In the genomic region with DNA sequence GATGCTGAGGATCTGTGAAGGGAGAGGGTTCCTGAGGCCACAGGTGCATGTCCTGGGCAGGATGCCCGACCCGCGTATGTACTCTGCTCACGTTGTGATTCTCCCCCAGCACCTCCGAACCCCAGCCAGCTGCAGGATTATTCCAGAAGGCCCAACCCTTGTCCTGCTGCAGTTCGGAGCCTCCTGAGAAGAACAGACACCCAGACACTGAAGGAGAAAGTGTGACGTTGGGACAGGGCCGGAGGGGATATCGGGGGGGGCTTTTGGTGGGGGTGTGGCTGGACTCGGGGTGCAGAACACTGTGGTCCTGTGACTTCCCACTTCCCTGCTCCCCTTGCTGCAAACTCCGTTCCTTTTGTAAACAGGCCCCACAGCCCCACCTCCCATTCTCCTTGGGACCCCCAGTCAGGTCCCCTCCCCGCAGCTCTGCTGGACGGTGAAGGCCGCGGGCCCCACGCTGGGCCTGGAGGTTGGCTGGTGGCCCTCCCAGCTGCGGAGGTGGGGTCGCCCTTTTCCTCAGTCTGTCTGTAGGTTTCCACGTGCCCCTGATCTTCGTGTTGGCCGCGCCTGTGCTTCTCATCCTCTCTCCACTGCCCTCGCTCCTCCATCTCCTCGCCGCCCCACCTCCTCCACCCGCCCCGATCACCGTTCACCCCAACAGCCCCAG, we compare ENCODE assay signal across 24 cellular contexts.
"Had no signal": no experiment of that assay in that cellular context is flagged by ENCODE, and none has a peak within 500 bp of the region (broad histone marks: within the 10 kb centered on the region; RNA-seq: fewer than 3 reads in every experiment).

No MANE protein-coding gene starts in this region.

- H3K36me3 Mint-ChIP-seq: activated naive CD4-positive, alpha-beta T cell treated with anti-CD3 and anti-CD28 coated beads, Interleukin-2, amount 50 U/mL, for 72 hours; memory B cell; naive thymus-derived CD4-positive, alpha-beta T cell; neural progenitor cell; stimulated activated effector memory CD8-positive, alpha-beta T cell treated with anti-CD3 and anti-CD28 coated beads, Interleukin-12 subunit alpha, Interleukin-12 subunit beta, amount 100 ng/mL, for 72 hours had no signal

- H3K27me3 Mint-ChIP-seq: stimulated activated naive CD8-positive, alpha-beta T cell treated with anti-CD3 and anti-CD28 coated beads, Interleukin-15, Interleukin-2, amounts not matched to agents 100 ng/mL and 50 ng/mL, for 24 hours had no signal

- H3K9me3 Mint-ChIP-seq: activated naive CD4-positive, alpha-beta T cell treated with anti-CD3 and anti-CD28 coated beads, Interleukin-2, amount 50 U/mL, for 72 hours; activated T-cell treated with anti-CD3 and anti-CD28 coated beads, Interleukin-2, amount 50 U/mL, for 72 hours; naive thymus-derived CD4-positive, alpha-beta T cell; stimulated activated effector memory CD8-positive, alpha-beta T cell treated with anti-CD3 and anti-CD28 coated beads, Interleukin-12 subunit alpha, Interleukin-12 subunit beta, amount 100 ng/mL, for 72 hours; stimulated activated naive CD8-positive, alpha-beta T cell treated with anti-CD3 and anti-CD28 coated beads, Interleukin-15, Interleukin-2, amounts not matched to agents 100 ng/mL and 50 ng/mL, for 24 hours; T-helper 2 cell treated with Interferon-gamma antibody and Interleukin-4, amounts not matched to agents 5 μg/mL and 100 μg/mL, for 36 hours had no signal

- H3K9ac ChIP-seq: neural progenitor cell had no signal

- H3K4me3 ChIP-seq: body of pancreas, colonic mucosa, neural progenitor cell, right lobe of liver, skin epidermis, upper lobe of left lung had no signal

- H3K4me3 Mint-ChIP-seq: activated T-cell treated with anti-CD3 and anti-CD28 coated beads, Interleukin-2, amount 50 U/mL, for 72 hours; memory B cell; naive thymus-derived CD4-positive, alpha-beta T cell; neural progenitor cell; stimulated activated effector memory CD8-positive, alpha-beta T cell treated with anti-CD3 and anti-CD28 coated beads, Interleukin-12 subunit alpha, Interleukin-12 subunit beta, amount 100 ng/mL, for 72 hours; stimulated activated naive CD8-positive, alpha-beta T cell treated with anti-CD3 and anti-CD28 coated beads, Interleukin-15, Interleukin-2, amounts not matched to agents 100 ng/mL and 50 ng/mL, for 24 hours; T-helper 2 cell treated with Interferon-gamma antibody and Interleukin-4, amounts not matched to agents 5 μg/mL and 100 μg/mL, for 36 hours had no signal

- H3K4me2 ChIP-seq: neural progenitor cell had no signal

- FAIRE-seq: frontal cortex had no signal

- H2AFZ ChIP-seq: neural progenitor cell had no signal

- H3K27ac ChIP-seq: body of pancreas, colonic mucosa, neural progenitor cell, right lobe of liver, skin epidermis, upper lobe of left lung had no signal

- H3K4me1 ChIP-seq: body of pancreas, colonic mucosa, neural progenitor cell, right lobe of liver, upper lobe of left lung had no signal

- H3K27ac Mint-ChIP-seq: activated naive CD4-positive, alpha-beta T cell treated with anti-CD3 and anti-CD28 coated beads, Interleukin-2, amount 50 U/mL, for 72 hours; activated T-cell treated with anti-CD3 and anti-CD28 coated beads, Interleukin-2, amount 50 U/mL, for 72 hours; memory B cell; naive thymus-derived CD4-positive, alpha-beta T cell; progenitor cell of endocrine pancreas; stimulated activated effector memory CD8-positive, alpha-beta T cell treated with anti-CD3 and anti-CD28 coated beads, Interleukin-12 subunit alpha, Interleukin-12 subunit beta, amount 100 ng/mL, for 72 hours; stimulated activated naive CD8-positive, alpha-beta T cell treated with anti-CD3 and anti-CD28 coated beads, Interleukin-15, Interleukin-2, amounts not matched to agents 100 ng/mL and 50 ng/mL, for 24 hours; T-helper 2 cell treated with Interferon-gamma antibody and Interleukin-4, amounts not matched to agents 5 μg/mL and 100 μg/mL, for 36 hours had no signal

- H3K36me3 ChIP-seq: colonic mucosa, neural progenitor cell, right lobe of liver, upper lobe of left lung had no signal

- ATAC-seq: activated naive CD4-positive, alpha-beta T cell treated with anti-CD3 and anti-CD28 coated beads, Interleukin-2, amount 50 U/mL, for 72 hours; activated T-cell treated with anti-CD3 and anti-CD28 coated beads, Interleukin-2, amount 50 U/mL, for 72 hours; body of pancreas; naive thymus-derived CD4-positive, alpha-beta T cell; right lobe of liver had no signal

- DNase-seq: activated CD4-positive, alpha-beta T cell treated with anti-CD3 and anti-CD28 coated beads for 4 hours; activated CD4-positive, alpha-beta T cell treated with anti-CD3 and anti-CD28 coated beads, Interleukin-2, amount 50 U/mL, for 4 hours; activated naive CD4-positive, alpha-beta T cell; activated T-cell treated with anti-CD3 and anti-CD28 coated beads for 4 hours; activated T-cell treated with anti-CD3 and anti-CD28 coated beads, Interleukin-2, amount 50 U/mL, for 72 hours; colonic mucosa; effector memory CD4-positive, alpha-beta T cell; islet precursor cell; midbrain; naive thymus-derived CD4-positive, alpha-beta T cell; stimulated activated CD4-positive, alpha-beta T cell treated with anti-CD3 and anti-CD28 coated beads, Interleukin-4, amount 100 ng/mL, for 24 hours; T-helper 1 cell had no signal

- H3K4me1 Mint-ChIP-seq: memory B cell; stimulated activated effector memory CD8-positive, alpha-beta T cell treated with anti-CD3 and anti-CD28 coated beads, Interleukin-12 subunit alpha, Interleukin-12 subunit beta, amount 100 ng/mL, for 72 hours had no signal

- H3K9me3 ChIP-seq: body of pancreas, colonic mucosa, right lobe of liver, upper lobe of left lung had no signal

- H3K27me3 ChIP-seq: body of pancreas, colonic mucosa, neural progenitor cell, right lobe of liver, upper lobe of left lung had no signal
